8 cellular contexts compared by ENCODE assay signal in the genomic region with DNA sequence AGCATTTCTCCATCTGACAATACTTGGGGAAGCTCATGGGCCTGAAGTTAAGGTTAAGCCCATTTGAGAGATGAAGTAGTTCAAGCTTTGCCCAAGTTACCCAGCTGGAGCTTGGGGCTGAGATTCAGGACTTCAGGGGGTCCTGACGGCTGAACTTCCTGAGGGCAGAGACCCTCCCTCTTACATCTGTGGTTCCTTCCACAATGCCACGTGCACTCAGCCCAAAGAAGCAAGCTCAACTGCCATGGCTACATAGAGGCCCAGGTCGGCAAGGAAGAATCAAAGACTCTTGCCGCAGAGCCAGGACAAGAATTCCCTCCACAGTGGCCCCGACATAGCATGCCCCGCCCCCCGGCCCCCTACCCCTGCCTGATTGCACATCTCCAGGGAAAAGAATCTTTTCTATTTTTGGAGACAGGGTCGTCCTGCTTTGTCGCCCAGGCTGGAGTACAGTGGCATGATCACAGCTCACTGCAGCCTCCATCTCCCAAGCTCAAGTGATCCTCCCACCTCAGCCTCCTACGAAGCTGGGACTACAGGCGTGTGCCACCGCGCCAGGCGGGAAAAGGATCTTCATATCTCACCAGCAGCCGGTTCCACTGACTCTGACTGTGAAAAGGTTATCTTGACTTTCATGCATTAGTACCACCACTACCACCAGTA. TPM values are rescaled to one million over a fixed set of nuclear protein-coding genes. Genes with fewer than 3 reads are reported as not detected.
A peak's percentile ranks its signal among the peaks of the same experiment; 100 is the strongest.
DNase-seq lines count a peak whose midpoint lies in the region; ATAC-seq, FAIRE-seq and TF ChIP-seq lines count a peak whose summit lies in the region.

No MANE protein-coding gene starts in this region.

- peaks cover 1 to 35% of the 10 kb centered on the region in 2 experiments for H3K36me3 ChIP-seq in keratinocyte (ENCODE audit: control insufficient read depth in 2 of 2, extremely low read depth in 1 of 2, insufficient read depth in 2 of 2, low read length in 2 of 2)

- H3K9me3 Mint-ChIP-seq in T-helper 1 cell treated with Interleukin-12 subunit alpha and Interleukin-12 subunit beta and Interleukin-4 antibody, amounts not matched to agents 30 μg/mL and 1 μg/mL, for 36 hours = no peaks in the 10 kb centered on the region
- no peaks in the 10 kb centered on the region for H3K9me3 Mint-ChIP-seq in activated naive CD8-positive, alpha-beta T cell (ENCODE audit: low read depth)
- H3K9me3 Mint-ChIP-seq in stimulated activated naive CD8-positive, alpha-beta T cell treated with anti-CD3 and anti-CD28 coated beads, Interleukin-15, amount 100 ng/mL, for 72 hours = no peaks in the 10 kb centered on the region

- H3K9ac ChIP-seq in keratinocyte (ENCODE audit: control insufficient read depth, extremely low read depth, insufficient read depth, low read length) = peak overlapping the region; percentile 69

- H3K27ac Mint-ChIP-seq in T-helper 1 cell treated with Interleukin-12 subunit alpha and Interleukin-12 subunit beta and Interleukin-4 antibody, amounts not matched to agents 30 μg/mL and 1 μg/mL, for 36 hours = peak overlapping the region; percentile 79
- peak overlapping the region; percentile 83 for H3K27ac Mint-ChIP-seq in activated naive CD8-positive, alpha-beta T cell
- peak overlapping the region in 1 of 2 donors; percentile 69 for H3K27ac Mint-ChIP-seq in stimulated activated naive CD8-positive, alpha-beta T cell treated with anti-CD3 and anti-CD28 coated beads, Interleukin-15, amount 100 ng/mL, for 72 hours

- peaks cover 52% of the 10 kb centered on the region for H3K36me3 Mint-ChIP-seq in T-helper 1 cell treated with Interleukin-12 subunit alpha and Interleukin-12 subunit beta and Interleukin-4 antibody, amounts not matched to agents 30 μg/mL and 1 μg/mL, for 36 hours (ENCODE audit: low read depth)
- H3K36me3 Mint-ChIP-seq in activated naive CD8-positive, alpha-beta T cell = peaks cover 7% of the 10 kb centered on the region

- no peak for FAIRE-seq in keratinocyte (lab: Jason Lieb, UNC)

- no peaks in the 10 kb centered on the region for H3K9me1 ChIP-seq in keratinocyte (ENCODE audit: control insufficient read depth, extremely low read depth, insufficient read depth, low read length)

- dilution Hi-C loops in keratinocyte (cut with MboI; ENCODE audit: extremely low pct_ligation_motif_present, low sequenced_read_pairs) = no loop called here

- no peak for TF ChIP-seq CTCF in keratinocyte (optimal IDR thresholded peaks at IDR 0.05 in 1 of 3, IDR thresholded peaks at IDR 0.05 in 1 of 3, conservative IDR thresholded peaks at IDR 0.05 in 1 of 3; ENCODE audit: extremely low read depth in 1 of 3, insufficient read depth in 2 of 3, low read length in 3 of 3)

- H3K4me3 ChIP-seq in keratinocyte (ENCODE audit: control insufficient read depth in 2 of 3, extremely low read depth in 1 of 3, insufficient read depth in 2 of 3, low read depth in 1 of 3, low read length in 3 of 3) = peak overlapping the region in 1 of 3 experiments; percentile 65

- H3K9me3 ChIP-seq in keratinocyte (ENCODE audit: control insufficient read depth, low read depth, low read length) = no peaks in the 10 kb centered on the region

- no peak for ATAC-seq in stimulated activated naive CD8-positive, alpha-beta T cell treated with anti-CD3 and anti-CD28 coated beads, Interleukin-15, amount 100 ng/mL, for 72 hours
- ATAC-seq in HG02798 (IDR thresholded peaks at IDR 0.05; ENCODE audit: poor library complexity, unreplicated experiment) = no peak

- peak overlapping the region; percentile 85 for H3K27ac ChIP-seq in keratinocyte (ENCODE audit: control insufficient read depth, insufficient read depth, low read length)

- H3K27me3 Mint-ChIP-seq in T-helper 1 cell treated with Interleukin-12 subunit alpha and Interleukin-12 subunit beta and Interleukin-4 antibody, amounts not matched to agents 30 μg/mL and 1 μg/mL, for 36 hours (ENCODE audit: low read depth) = no peaks in the 10 kb centered on the region
- no peaks in the 10 kb centered on the region for H3K27me3 Mint-ChIP-seq in activated naive CD8-positive, alpha-beta T cell
- no peaks in the 10 kb centered on the region for H3K27me3 Mint-ChIP-seq in stimulated activated naive CD8-positive, alpha-beta T cell treated with anti-CD3 and anti-CD28 coated beads, Interleukin-15, amount 100 ng/mL, for 72 hours

- no peaks in the 10 kb centered on the region for H4K20me1 ChIP-seq in keratinocyte (ENCODE audit: control insufficient read depth, extremely low read depth, insufficient read depth, low read length)

- H3K4me1 Mint-ChIP-seq in T-helper 1 cell treated with Interleukin-12 subunit alpha and Interleukin-12 subunit beta and Interleukin-4 antibody, amounts not matched to agents 30 μg/mL and 1 μg/mL, for 36 hours (ENCODE audit: low read depth) = peaks cover 24% of the 10 kb centered on the region
- H3K4me1 Mint-ChIP-seq in activated naive CD8-positive, alpha-beta T cell (ENCODE audit: low read depth) = peaks cover 22% of the 10 kb centered on the region
- H3K4me1 Mint-ChIP-seq in stimulated activated naive CD8-positive, alpha-beta T cell treated with anti-CD3 and anti-CD28 coated beads, Interleukin-15, amount 100 ng/mL, for 72 hours = peaks cover 72% of the 10 kb centered on the region

- peaks cover 11% of the 10 kb centered on the region for H3K4me1 ChIP-seq in keratinocyte (ENCODE audit: control insufficient read depth, extremely low read depth, insufficient read depth, low read length)

- no peaks in the 10 kb centered on the region for H3K27me3 ChIP-seq in keratinocyte (ENCODE audit: control insufficient read depth, extremely low read depth, insufficient read depth, low read length)

- peak overlapping the region; percentile 63 for H3K4me3 Mint-ChIP-seq in T-helper 1 cell treated with Interleukin-12 subunit alpha and Interleukin-12 subunit beta and Interleukin-4 antibody, amounts not matched to agents 30 μg/mL and 1 μg/mL, for 36 hours
- H3K4me3 Mint-ChIP-seq in activated naive CD8-positive, alpha-beta T cell = peak overlapping the region; percentile 80
- H3K4me3 Mint-ChIP-seq in stimulated activated naive CD8-positive, alpha-beta T cell treated with anti-CD3 and anti-CD28 coated beads, Interleukin-15, amount 100 ng/mL, for 72 hours = peak overlapping the region; percentile 72 to 74

- peak overlapping the region; percentile 89 for H3K4me2 ChIP-seq in keratinocyte (ENCODE audit: control insufficient read depth, extremely low read depth, insufficient read depth, low read depth, low read length)

- DNase-seq in T-helper 1 cell = no peak
- DNase-seq in keratinocyte (ENCODE audit: low read depth, low spot score) = no peak
- no peak for DNase-seq in stimulated activated naive CD8-positive, alpha-beta T cell treated with anti-CD3 and anti-CD28 coated beads, Interleukin-15, amount 100 ng/mL, for 72 hours
- no peak for DNase-seq in effector CD4-positive, alpha-beta T cell
- no peak for DNase-seq in KBM-7

- H2AFZ ChIP-seq in keratinocyte (ENCODE audit: control insufficient read depth, low read length) = peak overlapping the region; percentile 94

- in situ Hi-C loops in KBM-7 (cut with MboI; ENCODE audit: low pct_unique_long_range_greater_than_20kb, low sequenced_read_pairs) = no loop called here

- H3K79me2 ChIP-seq in keratinocyte (ENCODE audit: control insufficient read depth, insufficient read depth, low read length) = no peaks in the 10 kb centered on the region

RNA-seq across cellular contexts. Expression of a gene that starts 9.2 kb away (rescaled TPM):
- 7.3 to 31.4 TPM (median 11.7 TPM) in 3 replicates for polyA plus RNA-seq in keratinocyte
- 5.5 TPM for polyA plus RNA-seq in keratinocyte (2011; ENCODE audit: low read depth)
- polyA plus RNA-seq in keratinocyte (2011; cell fraction: cytosol; rRNA removed) = 10.0 and 13.5 TPM in 2 replicates
- 8.5 and 9.0 TPM in 2 replicates for polyA plus RNA-seq in keratinocyte (2011; cell fraction: nucleus; rRNA removed)
- 4.6 and 24.5 TPM in 2 replicates for polyA plus RNA-seq in keratinocyte (2012; ENCODE audit: low replicate concordance)
- 7.7 to 63.6 TPM (median 20.9 TPM) in 3 replicates for polyA minus RNA-seq in keratinocyte
- 18.2 TPM for polyA minus RNA-seq in keratinocyte (2011; cell fraction: cytosol; rRNA and poly(A)+ RNA removed)
- 4.7 and 5.7 TPM in 2 replicates for polyA minus RNA-seq in keratinocyte (2011; cell fraction: nucleus; rRNA and poly(A)+ RNA removed)

RNA-seq across cellular contexts. Expression of a gene that starts 25.1 kb away (rescaled TPM):
- 39.4 to 55.2 TPM (median 41.6 TPM) in 3 replicates for polyA plus RNA-seq in keratinocyte
- polyA plus RNA-seq in keratinocyte (2011; ENCODE audit: low read depth) = 39.4 TPM
- 30.9 and 59.7 TPM in 2 replicates for polyA plus RNA-seq in keratinocyte (2011; cell fraction: cytosol; rRNA removed)
- polyA plus RNA-seq in keratinocyte (2011; cell fraction: nucleus; rRNA removed) = 35.6 and 44.6 TPM in 2 replicates
- polyA plus RNA-seq in keratinocyte (2012; ENCODE audit: low replicate concordance) = 20.5 and 31.8 TPM in 2 replicates
- 14.5 to 47.0 TPM (median 32.2 TPM) in 3 replicates for polyA minus RNA-seq in keratinocyte
- 74.6 TPM for polyA minus RNA-seq in keratinocyte (2011; cell fraction: cytosol; rRNA and poly(A)+ RNA removed)
- 21.2 and 34.3 TPM in 2 replicates for polyA minus RNA-seq in keratinocyte (2011; cell fraction: nucleus; rRNA and poly(A)+ RNA removed)

RNA-seq across cellular contexts. Expression of a gene that starts 58.8 kb away (rescaled TPM):
- polyA plus RNA-seq in keratinocyte = 0.71 to 2.5 TPM (median 1.2 TPM) in 3 replicates
- polyA plus RNA-seq in keratinocyte (2011; ENCODE audit: low read depth) = 1.1 TPM
- 0.26 and 0.43 TPM in 2 replicates for polyA plus RNA-seq in keratinocyte (2011; cell fraction: cytosol; rRNA removed)
- polyA plus RNA-seq in keratinocyte (2011; cell fraction: nucleus; rRNA removed) = 9.9 and 11.7 TPM in 2 replicates
- polyA plus RNA-seq in keratinocyte (2012; ENCODE audit: low replicate concordance) = 0.54 and 1.9 TPM in 2 replicates
- 0.43 to 1.2 TPM (median 1.1 TPM) in 3 replicates for polyA minus RNA-seq in keratinocyte
- polyA minus RNA-seq in keratinocyte (2011; cell fraction: cytosol; rRNA and poly(A)+ RNA removed) = 0.58 TPM
- polyA minus RNA-seq in keratinocyte (2011; cell fraction: nucleus; rRNA and poly(A)+ RNA removed) = 1.3 and 2.0 TPM in 2 replicates
